7 cellular contexts compared by ENCODE assay signal in the genomic region with DNA sequence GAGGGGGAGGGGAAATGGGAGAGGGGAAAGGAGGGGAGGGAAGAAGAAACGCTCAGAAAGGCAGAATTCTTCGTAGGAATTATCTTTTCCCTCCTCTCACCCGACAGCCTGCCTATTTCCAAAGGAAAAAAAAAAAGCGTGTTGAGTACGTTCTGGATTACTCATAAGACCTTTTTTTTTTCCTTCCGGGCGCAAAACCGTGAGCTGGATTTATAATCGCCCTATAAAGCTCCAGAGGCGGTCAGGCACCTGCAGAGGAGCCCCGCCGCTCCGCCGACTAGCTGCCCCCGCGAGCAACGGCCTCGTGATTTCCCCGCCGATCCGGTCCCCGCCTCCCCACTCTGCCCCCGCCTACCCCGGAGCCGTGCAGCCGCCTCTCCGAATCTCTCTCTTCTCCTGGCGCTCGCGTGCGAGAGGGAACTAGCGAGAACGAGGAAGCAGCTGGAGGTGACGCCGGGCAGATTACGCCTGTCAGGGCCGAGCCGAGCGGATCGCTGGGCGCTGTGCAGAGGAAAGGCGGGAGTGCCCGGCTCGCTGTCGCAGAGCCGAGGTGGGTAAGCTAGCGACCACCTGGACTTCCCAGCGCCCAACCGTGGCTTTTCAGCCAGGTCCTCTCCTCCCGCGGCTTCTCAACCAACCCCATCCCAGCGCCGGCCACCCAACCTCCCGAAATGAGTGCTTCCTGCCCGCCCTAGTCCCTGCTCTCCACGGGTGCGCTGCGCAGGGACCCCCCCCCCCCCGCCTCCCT. TPM values are rescaled to one million over a fixed set of nuclear protein-coding genes. Genes with fewer than 3 reads are reported as not detected.
DNase-seq lines count a peak whose midpoint lies in the region; ATAC-seq and TF ChIP-seq lines count a peak whose summit lies in the region.

TSS of gene GAD1 (plus strand) at position 389 of the 748 bp plus-strand sequence. CDS start 1,705 bp downstream, outside the sequence.

- DNase-seq in HuH-7 (ENCODE audit: low spot score): peak; percentile 84
- DNase-seq in NT2/D1 (ENCODE audit: low read depth, low spot score): no peak
- peak; percentile 55 for DNase-seq in activated T-cell treated with anti-CD3 and anti-CD28 coated beads, Interleukin-2, amount 50 U/mL, for 4 hours
- DNase-seq in fibroblast of the aortic adventitia (ENCODE audit: low read depth): peak; percentile 42
- DNase-seq in neural crest cell (ENCODE audit: low read depth, low spot score): no peak

- peaks cover 6% of the 10 kb centered on the region; the same call in 1 of the 2 replicates for H3K9me3 ChIP-seq in NT2/D1 (ENCODE audit: insufficient read depth, low read length)

- H3K27ac Mint-ChIP-seq in neural crest cell (ENCODE audit: unreplicated experiment): no peak within 1 kb of the TSS

- ATAC-seq in GM18502 (IDR thresholded peaks at IDR 0.05; ENCODE audit: poor library complexity, unreplicated experiment): peak; percentile 57
- ATAC-seq in activated T-cell treated with anti-CD3 and anti-CD28 coated beads, Interleukin-2, amount 50 U/mL, for 4 hours: peak; percentile 63 to 67

- H3K4me1 ChIP-seq in NT2/D1 (ENCODE audit: insufficient read depth, insufficient read length): peaks cover 3% of the 10 kb centered on the region

- peaks cover 22% of the 10 kb centered on the region for H3K36me3 ChIP-seq in NT2/D1 (ENCODE audit: insufficient read depth, insufficient read length, low read length)

- H3K4me3 Mint-ChIP-seq in activated T-cell treated with anti-CD3 and anti-CD28 coated beads, Interleukin-2, amount 50 U/mL, for 4 hours: peak within 1 kb of the TSS; percentile 72
- peak within 1 kb of the TSS; percentile 80 for H3K4me3 Mint-ChIP-seq in neural crest cell

- H3K27me3 ChIP-seq in NT2/D1 (ENCODE audit: insufficient read depth, insufficient read length): peaks cover 25% of the 10 kb centered on the region

- H3K27ac ChIP-seq in temporal lobe (ENCODE audit: low read depth, low read length): peak within 1 kb of the TSS; percentile 4

- peak within 1 kb of the TSS; percentile 91 for H3K9ac ChIP-seq in NT2/D1 (ENCODE audit: insufficient read length, low read depth)

- TF ChIP-seq CTCF in fibroblast of the aortic adventitia (IDR thresholded peaks at IDR 0.05; ENCODE audit: insufficient read depth, low read length) (no peak), neural crest cell (conservative IDR thresholded peaks at IDR 0.05) (no peak)

- H3K27me3 Mint-ChIP-seq in activated T-cell treated with anti-CD3 and anti-CD28 coated beads, Interleukin-2, amount 50 U/mL, for 4 hours (ENCODE audit: low read depth): peaks cover 89% of the 10 kb centered on the region
- peaks cover 97% of the 10 kb centered on the region for H3K27me3 Mint-ChIP-seq in neural crest cell (ENCODE audit: low read depth)

- peak within 1 kb of the TSS; percentile 83 for H3K4me3 ChIP-seq in NT2/D1 (ENCODE audit: insufficient read length, low read depth)
- peak within 1 kb of the TSS; percentile 56 for H3K4me3 ChIP-seq in fibroblast of the aortic adventitia (ENCODE audit: low read depth, low read length)

- H3K36me3 Mint-ChIP-seq in activated T-cell treated with anti-CD3 and anti-CD28 coated beads, Interleukin-2, amount 50 U/mL, for 4 hours (ENCODE audit: insufficient read depth): peaks cover 1% of the 10 kb centered on the region
- H3K36me3 Mint-ChIP-seq in neural crest cell (ENCODE audit: low read depth): no peaks in the 10 kb centered on the region

- H3K4me1 Mint-ChIP-seq in activated T-cell treated with anti-CD3 and anti-CD28 coated beads, Interleukin-2, amount 50 U/mL, for 4 hours (ENCODE audit: low read depth): peaks cover 52% of the 10 kb centered on the region
- peaks cover 47% of the 10 kb centered on the region for H3K4me1 Mint-ChIP-seq in neural crest cell

- H3K9me3 Mint-ChIP-seq in activated T-cell treated with anti-CD3 and anti-CD28 coated beads, Interleukin-2, amount 50 U/mL, for 4 hours: no peaks in the 10 kb centered on the region
- no peaks in the 10 kb centered on the region for H3K9me3 Mint-ChIP-seq in neural crest cell

RNA-seq across cellular contexts. Expression of gene GAD1, which starts in this region (rescaled TPM):
- total RNA-seq in activated T-cell treated with anti-CD3 and anti-CD28 coated beads, Interleukin-2, amount 50 U/mL, for 4 hours: 1 to 10 TPM; 1.6 to 2.6 (median 2.5) TPM
- total RNA-seq in fibroblast of the aortic adventitia (ENCODE audit: low replicate concordance): not detected in 2 replicates
- total RNA-seq in neural crest cell: 0.39 and 0.82 TPM in 2 replicates
- 78.2 TPM for total RNA-seq in temporal lobe

Comparison
In these comparisons a context has a peak if more than half of its experiments do, and no peak if none do; other contexts are left out.
1. RNA of gene GAD1 (total RNA-seq): 78.2 TPM in temporal lobe (single experiment); 1.6 to 2.6 TPM in activated T-cell treated with anti-CD3 and anti-CD28 coated beads, Interleukin-2, amount 50 U/mL, for 4 hours, 0.39 to 0.82 TPM in neural crest cell and not detected in fibroblast of the aortic adventitia; every median in the first group is over 10 times any median in the second.
2. Peak in DNase-seq and H3K4me3 ChIP-seq in fibroblast of the aortic adventitia; RNA of the gene not detected or under 1 TPM.
3. DNase-seq: peak in HuH-7 (single experiment) and activated T-cell treated with anti-CD3 and anti-CD28 coated beads, Interleukin-2, amount 50 U/mL, for 4 hours (single experiment); none in NT2/D1 (single experiment) and neural crest cell (single experiment).